ENCODE assay signal across 15 cellular contexts in genomic region chr4:16157609-16158503, GRCh38.
DNase-seq lines count a peak whose midpoint lies in the region; ATAC-seq and TF ChIP-seq lines count a peak whose summit lies in the region.
"Had no signal": no experiment of that assay in that cellular context is flagged by ENCODE, and none has a peak within 500 bp of the region (broad histone marks: within the 10 kb centered on the region; RNA-seq: fewer than 3 reads in every experiment).

No MANE protein-coding gene starts in this region.

- no peak overlapping the region for H2AFZ ChIP-seq in mesenchymal stem cell (ENCODE audit: low read depth, low read length)

- no peak overlapping the region for H2BK15ac ChIP-seq in mesenchymal stem cell (ENCODE audit: low read depth, poor library complexity, severe bottlenecking)

- peaks cover 0 to 6% of the 10 kb centered on the region in 2 donors for H3K36me3 ChIP-seq in duodenal mucosa (ENCODE audit: control insufficient read depth in 1 of 2, insufficient read depth in 2 of 2, low read length in 2 of 2)
- peaks cover 6 to 15% of the 10 kb centered on the region in 2 experiments for H3K36me3 ChIP-seq in mesenchymal stem cell (ENCODE audit: control insufficient read depth in 1 of 2, insufficient read depth in 2 of 2, low read depth in 1 of 2, low read length in 2 of 2)
- no peaks in the 10 kb centered on the region; the same call in 1 of the 2 replicates for H3K36me3 ChIP-seq in BE2C
- peaks cover 7 to 20% (median 13%) of the 10 kb centered on the region in 4 donors for H3K36me3 ChIP-seq in esophagus muscularis mucosa
- H3K36me3 ChIP-seq: ovary had no signal

- H3K14ac ChIP-seq in mesenchymal stem cell (ENCODE audit: low read length in 2 of 2): no peak overlapping the region

- H2BK120ac ChIP-seq in mesenchymal stem cell (ENCODE audit: low read depth, low read length): no peak overlapping the region

- peak; percentile 44 for DNase-seq in AG10803 (ENCODE audit: low read depth)
- DNase-seq in NCI-H187 (lab: John Stamatoyannopoulos, UW): peak; percentile 33 to 59
- DNase-seq in mesenchymal stem cell: peak; percentile 37
- no peak for DNase-seq in BE2C
- no peak for DNase-seq in esophagus muscularis mucosa (ENCODE audit: extremely low spot score)
- DNase-seq: activated CD8-positive, alpha-beta memory T cell treated with anti-CD3 and anti-CD28 coated beads, Interleukin-2, amount 50 U/mL, for 48 hours; hippocampal formation; Karpas-422; ovary; stimulated activated CD4-positive, alpha-beta T cell treated with anti-CD3 and anti-CD28 coated beads, Interleukin-15, amount 100 ng/mL, for 24 hours; thyroid gland had no signal

- no peak for TF ChIP-seq EP300 in esophagus muscularis mucosa (IDR thresholded peaks at IDR 0.05)

- 68% methylated on average over 14 of the region's 14 CpGs for WGBS in mesenchymal stem cell
- 89% methylated on average over 14 of the region's 14 CpGs for WGBS in esophagus muscularis mucosa

- no peaks in the 10 kb centered on the region for H3K9me3 ChIP-seq in duodenal mucosa (ENCODE audit: control insufficient read depth in 1 of 2, low read length in 2 of 2)
- H3K9me3 ChIP-seq in mesenchymal stem cell (ENCODE audit: control insufficient read depth, low read length): no peaks in the 10 kb centered on the region
- H3K9me3 ChIP-seq in BE2C: no peaks in the 10 kb centered on the region
- no peaks in the 10 kb centered on the region for H3K9me3 ChIP-seq in esophagus muscularis mucosa
- H3K9me3 ChIP-seq: ovary, thyroid gland had no signal

- H3K27ac ChIP-seq in duodenal mucosa (ENCODE audit: low read depth, low read length) (peak overlapping the region; percentile 7), mesenchymal stem cell (ENCODE audit: low read length, poor library complexity, severe bottlenecking) (no peak overlapping the region), esophagus muscularis mucosa (replicated peaks in 1 of 4) (no peak overlapping the region)
- H3K27ac ChIP-seq: ovary, thyroid gland had no signal

- no peak overlapping the region for H3K18ac ChIP-seq in mesenchymal stem cell (ENCODE audit: low read depth in 1 of 2, low read length in 2 of 2)

- no peak for TF ChIP-seq POLR2A in esophagus muscularis mucosa (IDR thresholded peaks at IDR 0.05; ENCODE audit: low read depth)

- intact Hi-C loops in esophagus muscularis mucosa (cut with DNase I): no loop called here

- H3K27me3 ChIP-seq in duodenal mucosa (ENCODE audit: control insufficient read depth in 1 of 2, insufficient read depth in 2 of 2, low read length in 2 of 2) (no peaks in the 10 kb centered on the region), mesenchymal stem cell (ENCODE audit: control insufficient read depth in 1 of 2, insufficient read depth in 1 of 2, low read length in 2 of 2) (no peaks in the 10 kb centered on the region), BE2C (no peaks in the 10 kb centered on the region), esophagus muscularis mucosa (no peaks in the 10 kb centered on the region)
- H3K27me3 ChIP-seq: ovary, thyroid gland had no signal

- H3K4me3 ChIP-seq in AG10803 (ENCODE audit: low read length) (no peak overlapping the region), duodenal mucosa (ENCODE audit: low read depth in 1 of 2, low read length in 2 of 2) (peak overlapping the region in 1 of 2 donors; percentile 16), mesenchymal stem cell (ENCODE audit: insufficient read depth in 1 of 2, low read depth in 1 of 2, low read length in 2 of 2) (no peak overlapping the region), BE2C (ENCODE audit: low read depth, low read length) (no peak overlapping the region), esophagus muscularis mucosa (no peak overlapping the region)
- H3K4me3 ChIP-seq: ovary, thyroid gland had no signal

- H3K4me2 ChIP-seq in mesenchymal stem cell (ENCODE audit: low read length, poor library complexity, severe bottlenecking): no peak overlapping the region

- ATAC-seq in HG02678 (IDR thresholded peaks at IDR 0.05; ENCODE audit: unreplicated experiment) (no peak), HG03354 (IDR thresholded peaks at IDR 0.05; ENCODE audit: poor library complexity, severe bottlenecking, unreplicated experiment) (no peak)
- ATAC-seq: HCT116 had no signal

- H3K79me1 ChIP-seq in mesenchymal stem cell (replicated peaks; ENCODE audit: low read length, poor library complexity, severe bottlenecking): no peaks in the 10 kb centered on the region

- H4K91ac ChIP-seq in mesenchymal stem cell (ENCODE audit: low read length): no peak overlapping the region

- H2AK5ac ChIP-seq in mesenchymal stem cell (ENCODE audit: low read length, severe bottlenecking): no peak overlapping the region

- TF ChIP-seq CTCF in AG10803 (conservative IDR thresholded peaks at IDR 0.05; ENCODE audit: low read length) (no peak), BE2C (IDR thresholded peaks at IDR 0.05; ENCODE audit: low read depth, low read length) (no peak), esophagus muscularis mucosa (IDR thresholded peaks at IDR 0.05) (no peak)

- peak overlapping the region in 1 of 2 experiments; percentile 17 for H3K23ac ChIP-seq in mesenchymal stem cell (ENCODE audit: low read length in 2 of 2)

- no peak overlapping the region for H3K4ac ChIP-seq in mesenchymal stem cell (ENCODE audit: low read depth in 1 of 2, low read length in 2 of 2)

- H2BK5ac ChIP-seq in mesenchymal stem cell (ENCODE audit: low read depth, low read length, poor library complexity, severe bottlenecking): no peak overlapping the region

- peak overlapping the region in 1 of 2 donors; percentile 13 for H3K9ac ChIP-seq in duodenal mucosa (ENCODE audit: low read depth in 1 of 2, low read length in 2 of 2)
- no peak overlapping the region for H3K9ac ChIP-seq in mesenchymal stem cell (ENCODE audit: low read length)

- peak overlapping the region in 1 of 2 experiments; percentile 28 for H2BK12ac ChIP-seq in mesenchymal stem cell (ENCODE audit: low read length in 2 of 2)

- H3K4me1 ChIP-seq in duodenal mucosa (ENCODE audit: control insufficient read depth in 1 of 2, insufficient read depth in 2 of 2, low read length in 2 of 2): peaks cover 27 to 39% of the 10 kb centered on the region in 2 donors
- peaks cover 6% of the 10 kb centered on the region for H3K4me1 ChIP-seq in mesenchymal stem cell (ENCODE audit: control insufficient read depth, insufficient read depth, low read depth, low read length)
- peaks cover 27% of the 10 kb centered on the region for H3K4me1 ChIP-seq in BE2C
- H3K4me1 ChIP-seq in esophagus muscularis mucosa: peaks cover 5 to 14% (median 6%) of the 10 kb centered on the region in 4 donors
- H3K4me1 ChIP-seq: thyroid gland had no signal

- H4K8ac ChIP-seq in mesenchymal stem cell (ENCODE audit: low read length): no peak overlapping the region

Comparison
In these comparisons a context has a peak if more than half of its experiments do, and no peak if none do; other contexts are left out.
1. DNase-seq: peak in AG10803 (single experiment), NCI-H187 (2 of 2) and mesenchymal stem cell (single experiment); none in BE2C (single experiment) and esophagus muscularis mucosa (single experiment).